In genomic region chr11:70242885-70243284, GRCh38 we compare ENCODE assay signal across 28 cellular contexts.
"Had no signal": no experiment of that assay in that cellular context is flagged by ENCODE, and none has a peak within 500 bp of the region (broad histone marks: within the 10 kb centered on the region; RNA-seq: fewer than 3 reads in every experiment).

No MANE protein-coding gene starts in this region.

- H3K9me3 ChIP-seq: adrenal gland, esophagus muscularis mucosa, heart left ventricle, ovary, suprapubic skin, tibial artery, uterus had no signal

- H3K4me3 ChIP-seq: adrenal gland, esophagus muscularis mucosa, heart left ventricle, lung, ovary, suprapubic skin, tibial artery, uterus had no signal

- H3K27me3 ChIP-seq: adrenal gland, ovary, suprapubic skin, uterus had no signal

- ATAC-seq: activated CD8-positive, alpha-beta memory T cell treated with anti-CD3 and anti-CD28 coated beads, Interleukin-2, amount 10 ng/mL, durations not matched to agents 7 days and 5 days; activated CD8-positive, alpha-beta T cell treated with anti-CD3 and anti-CD28 coated beads, Interleukin-2, amount 10 ng/mL, durations not matched to agents 7 days and 5 days; activated T-cell treated with anti-CD3 and anti-CD28 coated beads, Interleukin-2, amount 50 U/mL, for 72 hours; foreskin keratinocyte; heart left ventricle; sciatic nerve had no signal

- H3K9me3 Mint-ChIP-seq: activated B cell treated with CpG ODN at 0.5 μM for 24 hours; T-helper 2 cell treated with Interferon-gamma antibody and Interleukin-4, amounts not matched to agents 5 μg/mL and 100 μg/mL, for 36 hours had no signal

- H3K36me3 Mint-ChIP-seq: activated CD8-positive, alpha-beta memory T cell treated with anti-CD3 and anti-CD28 coated beads, Interleukin-2, amount 10 ng/mL, durations not matched to agents 7 days and 5 days; activated naive CD8-positive, alpha-beta T cell treated with anti-CD3 and anti-CD28 coated beads for 36 hours; brain; naive B cell had no signal

- H3K4me3 Mint-ChIP-seq: activated B cell treated with CpG ODN at 0.5 μM for 24 hours; activated CD8-positive, alpha-beta memory T cell treated with anti-CD3 and anti-CD28 coated beads, Interleukin-2, amount 10 ng/mL, durations not matched to agents 7 days and 5 days; activated CD8-positive, alpha-beta T cell treated with anti-CD3 and anti-CD28 coated beads, Interleukin-2, amount 10 ng/mL, durations not matched to agents 7 days and 5 days; activated naive CD4-positive, alpha-beta T cell treated with anti-CD3 and anti-CD28 coated beads for 36 hours; activated naive CD8-positive, alpha-beta T cell treated with anti-CD3 and anti-CD28 coated beads for 36 hours; activated T-cell treated with anti-CD3 and anti-CD28 coated beads, Interleukin-2, amount 50 U/mL, for 72 hours; brain; dendritic cell treated with granulocyte-macrophage colony-stimulating factor and Interleukin-4, amounts not matched to agents 40 ng/mL and 50 ng/mL, for 4 days; naive B cell; T-helper 2 cell treated with Interferon-gamma antibody and Interleukin-4, amounts not matched to agents 5 μg/mL and 100 μg/mL, for 36 hours had no signal

- H3K27ac Mint-ChIP-seq: activated B cell treated with CpG ODN at 0.5 μM for 24 hours; activated CD8-positive, alpha-beta memory T cell treated with anti-CD3 and anti-CD28 coated beads, Interleukin-2, amount 10 ng/mL, durations not matched to agents 7 days and 5 days; activated CD8-positive, alpha-beta T cell treated with anti-CD3 and anti-CD28 coated beads, Interleukin-2, amount 10 ng/mL, durations not matched to agents 7 days and 5 days; activated naive CD4-positive, alpha-beta T cell treated with anti-CD3 and anti-CD28 coated beads for 36 hours; activated naive CD8-positive, alpha-beta T cell treated with anti-CD3 and anti-CD28 coated beads for 36 hours; activated T-cell treated with anti-CD3 and anti-CD28 coated beads, Interleukin-2, amount 50 U/mL, for 72 hours; brain; dendritic cell treated with granulocyte-macrophage colony-stimulating factor and Interleukin-4, amounts not matched to agents 40 ng/mL and 50 ng/mL, for 4 days; progenitor cell of endocrine pancreas; T-helper 2 cell treated with Interferon-gamma antibody and Interleukin-4, amounts not matched to agents 5 μg/mL and 100 μg/mL, for 36 hours had no signal

- H3K36me3 ChIP-seq: adrenal gland, esophagus muscularis mucosa, heart left ventricle, ovary, suprapubic skin, tibial artery, uterus had no signal

- H3K27ac ChIP-seq: adrenal gland, esophagus muscularis mucosa, foreskin keratinocyte, heart left ventricle, ovary, tibial artery, uterus had no signal

- DNase-seq: activated B cell treated with CpG ODN at 0.5 μM for 24 hours; activated CD4-positive, alpha-beta T cell treated with anti-CD3 and anti-CD28 coated beads, Interleukin-2, amount 50 U/mL, for 1 hour; activated CD8-positive, alpha-beta memory T cell treated with anti-CD3 and anti-CD28 coated beads, Interleukin-2, amount 10 ng/mL, durations not matched to agents 7 days and 5 days; activated CD8-positive, alpha-beta T cell treated with anti-CD3 and anti-CD28 coated beads, Interleukin-2, amount 10 ng/mL, durations not matched to agents 7 days and 5 days; activated effector memory CD4-positive, alpha-beta T cell treated with anti-CD3 and anti-CD28 coated beads, Interleukin-2, amount 50 U/mL, for 16 hours; activated naive CD4-positive, alpha-beta T cell treated with anti-CD3 and anti-CD28 coated beads for 36 hours; activated naive CD8-positive, alpha-beta T cell treated with anti-CD3 and anti-CD28 coated beads for 36 hours; activated T-cell treated with anti-CD3 and anti-CD28 coated beads, Interleukin-2, amount 50 U/mL, for 72 hours; adrenal gland; aorta; caudate nucleus; foreskin keratinocyte; heart left ventricle; naive B cell; ovary; stimulated activated CD4-positive, alpha-beta T cell treated with anti-CD3 and anti-CD28 coated beads, Interleukin-15, amount 100 ng/mL, for 24 hours; stimulated activated naive CD4-positive, alpha-beta T cell; T-helper 1 cell; tibial artery; uterus had no signal

- H3K4me1 Mint-ChIP-seq: activated B cell treated with CpG ODN at 0.5 μM for 24 hours; activated CD8-positive, alpha-beta memory T cell treated with anti-CD3 and anti-CD28 coated beads, Interleukin-2, amount 10 ng/mL, durations not matched to agents 7 days and 5 days; activated naive CD8-positive, alpha-beta T cell treated with anti-CD3 and anti-CD28 coated beads for 36 hours; brain; naive B cell had no signal

- H3K4me1 ChIP-seq: foreskin keratinocyte, heart left ventricle, suprapubic skin, tibial artery, uterus had no signal
